In genomic region chr5:149666212-149666852, GRCh38 we compare ENCODE assay signal across 12 cellular contexts.
DNase-seq lines count a peak whose midpoint lies in the region; ATAC-seq, FAIRE-seq and TF ChIP-seq lines count a peak whose summit lies in the region.
"Had no signal": no experiment of that assay in that cellular context is flagged by ENCODE, and none has a peak within 500 bp of the region (broad histone marks: within the 10 kb centered on the region; RNA-seq: fewer than 3 reads in every experiment).

No MANE protein-coding gene starts in this region.

- H3K4me3 Mint-ChIP-seq in activated T-cell treated with anti-CD3 and anti-CD28 coated beads, Interleukin-2, amount 50 U/mL, for 24 hours: no peak overlapping the region
- H3K4me3 Mint-ChIP-seq: CD4-positive, CD25-positive, alpha-beta regulatory T cell; central memory CD8-positive, alpha-beta T cell; stimulated activated naive CD8-positive, alpha-beta T cell treated with anti-CD3 and anti-CD28 coated beads, Interleukin-15, amount 100 ng/mL, for 72 hours had no signal

- H3K36me3 ChIP-seq in PC-3 (ENCODE audit: low read depth, low read length) (no peaks in the 10 kb centered on the region), osteoblast (ENCODE audit: insufficient read depth, low read length) (no peaks in the 10 kb centered on the region), ascending aorta (no peaks in the 10 kb centered on the region)

- POLR2A ChIA-PET in PC-3 (lab: Charles Lee; ENCODE audit: unreplicated experiment): no interaction called here

- peaks cover 4% of the 10 kb centered on the region for H3K27me3 Mint-ChIP-seq in activated T-cell treated with anti-CD3 and anti-CD28 coated beads, Interleukin-2, amount 50 U/mL, for 24 hours
- H3K27me3 Mint-ChIP-seq: stimulated activated naive CD8-positive, alpha-beta T cell treated with anti-CD3 and anti-CD28 coated beads, Interleukin-15, amount 100 ng/mL, for 72 hours had no signal

- H3K27ac ChIP-seq in PC-3 (ENCODE audit: low read length) (no peak overlapping the region), osteoblast (ENCODE audit: low read depth, low read length) (no peak overlapping the region), ascending aorta (no peak overlapping the region)

- no peak overlapping the region for H3K9ac ChIP-seq in PC-3 (ENCODE audit: low read length)

- no peaks in the 10 kb centered on the region for H3K36me3 Mint-ChIP-seq in activated T-cell treated with anti-CD3 and anti-CD28 coated beads, Interleukin-2, amount 50 U/mL, for 24 hours (ENCODE audit: low read depth)
- H3K36me3 Mint-ChIP-seq: CD4-positive, CD25-positive, alpha-beta regulatory T cell had no signal

- H3K4me2 ChIP-seq in PC-3 (ENCODE audit: low read length) (no peak overlapping the region), osteoblast (ENCODE audit: insufficient read depth, low read length) (no peak overlapping the region)

- H3F3A ChIP-seq in PC-3 (ENCODE audit: low read length, unreplicated experiment): no peaks in the 10 kb centered on the region

- intact Hi-C loops in PC-3 (cut with micrococcal nuclease) (loop anchor here (2.0 kb wide), 1 partner anchor 64 kb away; the partner anchor contains the start of gene PPARGC1B), ascending aorta (cut with DNase I) (no loop called here)

- H3K9me3 ChIP-seq in PC-3 (ENCODE audit: low read length) (peaks cover 9% of the 10 kb centered on the region; the same call in 1 of the 2 replicates), osteoblast (ENCODE audit: low read depth, low read length) (no peaks in the 10 kb centered on the region), ascending aorta (peaks cover 7 to 13% of the 10 kb centered on the region in 2 donors)

- H3K4me3 ChIP-seq in PC-3 (ENCODE audit: low read length) (no peak overlapping the region), fibroblast of mammary gland (ENCODE audit: control insufficient read depth, low read depth, low read length) (no peak overlapping the region), osteoblast (ENCODE audit: insufficient read depth, low read length) (no peak overlapping the region), ascending aorta (no peak overlapping the region)

- DNase-seq in EL (peak; percentile 57), PC-3 (peak; percentile 47), fibroblast of mammary gland (ENCODE audit: low read depth) (peak; percentile 63), osteoblast (ENCODE audit: insufficient read length, low spot score, missing footprints) (peak; percentile 90), ascending aorta (ENCODE audit: low spot score in 2 of 2) (no peak), frontal cortex (ENCODE audit: low spot score in 2 of 2) (no peak)
- DNase-seq in activated T-cell treated with anti-CD3 and anti-CD28 coated beads, Interleukin-2, amount 50 U/mL, for 24 hours: no peak
- DNase-seq: CD4-positive, CD25-positive, alpha-beta regulatory T cell; NCI-H345; stimulated activated naive CD8-positive, alpha-beta T cell treated with anti-CD3 and anti-CD28 coated beads, Interleukin-15, amount 100 ng/mL, for 72 hours had no signal

- peaks cover 10% of the 10 kb centered on the region for H3K9me3 Mint-ChIP-seq in activated T-cell treated with anti-CD3 and anti-CD28 coated beads, Interleukin-2, amount 50 U/mL, for 24 hours

- H4K20me1 ChIP-seq in PC-3 (ENCODE audit: low read length) (no peaks in the 10 kb centered on the region), osteoblast (ENCODE audit: insufficient read depth, low read length) (no peaks in the 10 kb centered on the region)

- H3K4me1 Mint-ChIP-seq in activated T-cell treated with anti-CD3 and anti-CD28 coated beads, Interleukin-2, amount 50 U/mL, for 24 hours (ENCODE audit: low read depth): no peaks in the 10 kb centered on the region
- H3K4me1 Mint-ChIP-seq: CD4-positive, CD25-positive, alpha-beta regulatory T cell; central memory CD8-positive, alpha-beta T cell; stimulated activated naive CD8-positive, alpha-beta T cell treated with anti-CD3 and anti-CD28 coated beads, Interleukin-15, amount 100 ng/mL, for 72 hours had no signal

- peak; percentile 54 for ATAC-seq in PC-3
- ATAC-seq in GM18870 (IDR thresholded peaks at IDR 0.05; ENCODE audit: unreplicated experiment): no peak
- ATAC-seq: stimulated activated naive CD8-positive, alpha-beta T cell treated with anti-CD3 and anti-CD28 coated beads, Interleukin-15, amount 100 ng/mL, for 72 hours had no signal

- H3K27ac Mint-ChIP-seq in activated T-cell treated with anti-CD3 and anti-CD28 coated beads, Interleukin-2, amount 50 U/mL, for 24 hours: no peak overlapping the region
- H3K27ac Mint-ChIP-seq: CD4-positive, CD25-positive, alpha-beta regulatory T cell had no signal

- no peaks in the 10 kb centered on the region for H3K9me2 ChIP-seq in PC-3 (replicated peaks; ENCODE audit: low read length)

- H2AFZ ChIP-seq in PC-3 (ENCODE audit: low read length): no peak overlapping the region
- H2AFZ ChIP-seq in osteoblast (ENCODE audit: low read length): peak overlapping the region; percentile 30

- H3K27me3 ChIP-seq in PC-3 (ENCODE audit: low read length) (no peaks in the 10 kb centered on the region), osteoblast (ENCODE audit: insufficient read depth, low read length) (peaks cover 3% of the 10 kb centered on the region), ascending aorta (no peaks in the 10 kb centered on the region)

- CTCF ChIA-PET in PC-3 (lab: Charles Lee): interaction anchor here (2.7 kb wide), 1 partner anchor 64 kb away, joined by 17 read pairs; the partner anchor contains the start of gene PPARGC1B

- H3K79me2 ChIP-seq in PC-3 (ENCODE audit: low read length): no peaks in the 10 kb centered on the region
- H3K79me2 ChIP-seq in osteoblast (ENCODE audit: insufficient read depth, low read length): no peaks in the 10 kb centered on the region

- H3K4me1 ChIP-seq in PC-3 (ENCODE audit: insufficient read depth, low read length) (no peaks in the 10 kb centered on the region), osteoblast (ENCODE audit: insufficient read depth, low read length) (peaks cover 6% of the 10 kb centered on the region), ascending aorta (no peaks in the 10 kb centered on the region)

- TF ChIP-seq CTCF in PC-3 (conservative IDR thresholded peaks at IDR 0.05; ENCODE audit: low read depth, low read length) (no peak), fibroblast of mammary gland (conservative IDR thresholded peaks at IDR 0.05; ENCODE audit: control insufficient read depth, insufficient read depth, low read depth, low read length) (no peak), osteoblast (IDR thresholded peaks at IDR 0.05; ENCODE audit: extremely low read depth, low read depth, low read length) (no peak), ascending aorta (IDR thresholded peaks at IDR 0.05) (no peak)

- FAIRE-seq in frontal cortex (lab: Jason Lieb, UNC): no peak

- no TSS peak for BruUV-seq in PC-3 (replicated peaks; lab: Mats Ljungman, UMichigan)

Comparison
In these comparisons a context has a peak if more than half of its experiments do, and no peak if none do; other contexts are left out.
1. DNase-seq: peak in EL (single experiment), PC-3 (single experiment), fibroblast of mammary gland (single experiment) and osteoblast (single experiment); none in ascending aorta (0 of 2), frontal cortex (0 of 2) and activated T-cell treated with anti-CD3 and anti-CD28 coated beads, Interleukin-2, amount 50 U/mL, for 24 hours (single experiment).